In genomic region chr18:33700513-33700976, GRCh38 we compare ENCODE assay signal across 16 cellular contexts.
DNase-seq lines count a peak whose midpoint lies in the region; ATAC-seq and TF ChIP-seq lines count a peak whose summit lies in the region.
"Had no signal": no experiment of that assay in that cellular context is flagged by ENCODE, and none has a peak within 500 bp of the region (broad histone marks: within the 10 kb centered on the region; RNA-seq: fewer than 3 reads in every experiment).

No MANE protein-coding gene starts in this region.

- TF ChIP-seq POLR2A in right lobe of liver (IDR thresholded peaks at IDR 0.05): no peak

- 73% methylated on average over 3 of the region's 3 CpGs for WGBS in right lobe of liver (ENCODE audit: insufficient coverage, low coverage, low lambda C conversion rate, missing lambda C conversion rate)

- no peak for DNase-seq in activated CD4-positive, alpha-beta T cell treated with anti-CD3 and anti-CD28 coated beads for 1 hour
- DNase-seq in kidney glomerular epithelial cell (lab: John Stamatoyannopoulos, UW) (no peak), right lobe of liver (no peak), NCI-H774 (lab: John Stamatoyannopoulos, UW) (no peak)
- DNase-seq: activated CD4-positive, alpha-beta T cell treated with anti-CD3 and anti-CD28 coated beads, Interleukin-2, amount 50 U/mL, for 1 hour; EL; glutamatergic neuron; NCI-H187; stimulated activated CD4-positive, alpha-beta T cell treated with anti-CD3 and anti-CD28 coated beads, Interleukin-12 subunit alpha, Interleukin-12 subunit beta, amount 100 ng/mL, for 4 hours; stimulated activated CD8-positive, alpha-beta memory T cell treated with anti-CD3 and anti-CD28 coated beads, Interleukin-4, amount 100 ng/mL, for 48 hours had no signal

- no peaks in the 10 kb centered on the region for H3K9me3 ChIP-seq in right lobe of liver

- no peak overlapping the region for H3K27ac ChIP-seq in right lobe of liver
- H3K27ac ChIP-seq: SK-N-MC had no signal

- peak; percentile 72 for ATAC-seq in GM18499 (IDR thresholded peaks at IDR 0.05; ENCODE audit: insufficient read depth, unreplicated experiment)
- ATAC-seq in GM19467 (IDR thresholded peaks at IDR 0.05; ENCODE audit: unreplicated experiment): peak; percentile 61
- peak; percentile 91 for ATAC-seq in HG02870 (IDR thresholded peaks at IDR 0.05; ENCODE audit: unreplicated experiment)
- peak; percentile 89 for ATAC-seq in HG03520 (IDR thresholded peaks at IDR 0.05; ENCODE audit: unreplicated experiment)
- no peak for ATAC-seq in right lobe of liver
- ATAC-seq: left lobe of liver had no signal

- no peak overlapping the region for H3K4me3 ChIP-seq in right lobe of liver
- H3K4me3 ChIP-seq: SK-N-MC had no signal

- H3K27me3 ChIP-seq in right lobe of liver: no peaks in the 10 kb centered on the region

- TF ChIP-seq CTCF in right lobe of liver (IDR thresholded peaks at IDR 0.05): no peak

- intact Hi-C loops in right lobe of liver (cut with DNase I): no loop called here

- peaks cover 0 to 17% (median 0%) of the 10 kb centered on the region in 4 donors for H3K4me1 ChIP-seq in right lobe of liver

- H3K36me3 ChIP-seq in right lobe of liver: no peaks in the 10 kb centered on the region

Comparison
In these comparisons a context has a peak if more than half of its experiments do, and no peak if none do; other contexts are left out.
1. ATAC-seq: peak in GM18499 (single experiment), GM19467 (single experiment), HG02870 (single experiment) and HG03520 (single experiment); none in right lobe of liver (0 of 4).